ENCODE assay signal across 24 cellular contexts in genomic region chr5:167644619-167645018, GRCh38.
DNase-seq lines count a peak whose midpoint lies in the region; ATAC-seq, FAIRE-seq and TF ChIP-seq lines count a peak whose summit lies in the region.
"Had no signal": no experiment of that assay in that cellular context is flagged by ENCODE, and none has a peak within 500 bp of the region (broad histone marks: within the 10 kb centered on the region; RNA-seq: fewer than 3 reads in every experiment).

No MANE protein-coding gene starts in this region.

- H2AFZ ChIP-seq in HepG2 (ENCODE audit: low read length): no peak overlapping the region
- H2AFZ ChIP-seq: PC-9 had no signal

- no peak overlapping the region for H3K4me2 ChIP-seq in HepG2 (ENCODE audit: low read depth, low read length)
- H3K4me2 ChIP-seq: PC-9, SK-N-SH had no signal

- ATAC-seq in HepG2 (no peak), right lobe of liver (no peak)
- ATAC-seq in activated T-helper 17 cell treated with anti-CD3 and anti-CD28 coated beads, Interleukin-2, amount 50 U/mL, for 72 hours (replicated peaks): peak; percentile 26
- ATAC-seq: left cardiac atrium had no signal

- H3K36me3 ChIP-seq in HepG2 (replicated peaks in 1 of 2; ENCODE audit: control insufficient read depth in 1 of 2, insufficient read depth in 2 of 2, low read length in 2 of 2) (no peaks in the 10 kb centered on the region), right lobe of liver (no peaks in the 10 kb centered on the region), right atrium auricular region (no peaks in the 10 kb centered on the region)
- H3K36me3 ChIP-seq: stomach had no signal

- H3K4me3 Mint-ChIP-seq in activated T-helper 17 cell treated with anti-CD3 and anti-CD28 coated beads, Interleukin-2, amount 50 U/mL, for 72 hours: no peak overlapping the region
- H3K4me3 Mint-ChIP-seq: activated B cell treated with CpG ODN at 0.5 μM for 24 hours; activated CD4-positive, alpha-beta memory T cell treated with anti-CD3 and anti-CD28 coated beads, Interleukin-2, amount 10 ng/mL, durations not matched to agents 7 days and 5 days; activated naive CD4-positive, alpha-beta T cell treated with anti-CD3 and anti-CD28 coated beads, Interleukin-2, amount 10 ng/mL, durations not matched to agents 7 days and 5 days; activated T-cell treated with anti-CD3 and anti-CD28 coated beads, Interleukin-2, amount 50 U/mL, for 24 hours; nephron had no signal

- H3K27ac Mint-ChIP-seq in activated T-helper 17 cell treated with anti-CD3 and anti-CD28 coated beads, Interleukin-2, amount 50 U/mL, for 72 hours: no peak overlapping the region
- H3K27ac Mint-ChIP-seq: activated B cell treated with CpG ODN at 0.5 μM for 24 hours; activated CD4-positive, alpha-beta memory T cell treated with anti-CD3 and anti-CD28 coated beads, Interleukin-2, amount 10 ng/mL, durations not matched to agents 7 days and 5 days; activated naive CD4-positive, alpha-beta T cell treated with anti-CD3 and anti-CD28 coated beads, Interleukin-2, amount 10 ng/mL, durations not matched to agents 7 days and 5 days; activated T-cell treated with anti-CD3 and anti-CD28 coated beads, Interleukin-2, amount 50 U/mL, for 24 hours; nephron had no signal

- H3K36me3 Mint-ChIP-seq in activated T-helper 17 cell treated with anti-CD3 and anti-CD28 coated beads, Interleukin-2, amount 50 U/mL, for 72 hours (ENCODE audit: low read depth): no peaks in the 10 kb centered on the region
- H3K36me3 Mint-ChIP-seq: activated naive CD4-positive, alpha-beta T cell treated with anti-CD3 and anti-CD28 coated beads, Interleukin-2, amount 10 ng/mL, durations not matched to agents 7 days and 5 days had no signal

- TF ChIP-seq CTCF in HepG2 (CRISPR knock-in tag; IDR thresholded peaks at IDR 0.05) (no peak), right lobe of liver (IDR thresholded peaks at IDR 0.05) (no peak), fibroblast of pulmonary artery (IDR thresholded peaks at IDR 0.05; ENCODE audit: low read length, missing control alignments) (no peak), right atrium auricular region (IDR thresholded peaks at IDR 0.05) (no peak)

- H3K9ac ChIP-seq in HepG2 (ENCODE audit: insufficient read depth, low read depth, low read length): no peak overlapping the region
- H3K9ac ChIP-seq: SK-N-SH had no signal

- intact Hi-C loops in HepG2 (cut with micrococcal nuclease; ENCODE audit: unreplicated experiment): no loop called here
- intact Hi-C loops in right lobe of liver (cut with DNase I): no loop called here

- BruUV-seq in HepG2 (replicated peaks; lab: Mats Ljungman, UMichigan): no TSS peak

- no peaks in the 10 kb centered on the region for H3K79me2 ChIP-seq in HepG2 (ENCODE audit: insufficient read depth, low read length)

- in situ Hi-C loops in HepG2 (cut with HindIII; ENCODE audit: extremely low pct_ligation_motif_present, low pct_unique_long_range_greater_than_20kb): no loop called here

- H3K9me3 Mint-ChIP-seq in activated T-helper 17 cell treated with anti-CD3 and anti-CD28 coated beads, Interleukin-2, amount 50 U/mL, for 72 hours: no peaks in the 10 kb centered on the region
- H3K9me3 Mint-ChIP-seq: activated B cell treated with CpG ODN at 0.5 μM for 24 hours; activated T-cell treated with anti-CD3 and anti-CD28 coated beads, Interleukin-2, amount 50 U/mL, for 24 hours; nephron had no signal

- no peaks in the 10 kb centered on the region for H3K4me1 Mint-ChIP-seq in activated T-helper 17 cell treated with anti-CD3 and anti-CD28 coated beads, Interleukin-2, amount 50 U/mL, for 72 hours
- H3K4me1 Mint-ChIP-seq: activated B cell treated with CpG ODN at 0.5 μM for 24 hours; activated CD4-positive, alpha-beta memory T cell treated with anti-CD3 and anti-CD28 coated beads, Interleukin-2, amount 10 ng/mL, durations not matched to agents 7 days and 5 days; activated naive CD4-positive, alpha-beta T cell treated with anti-CD3 and anti-CD28 coated beads, Interleukin-2, amount 10 ng/mL, durations not matched to agents 7 days and 5 days; nephron had no signal

- H3K27me3 ChIP-seq in HepG2 (ENCODE audit: control insufficient read depth in 1 of 2, insufficient read depth in 2 of 2, low read length in 2 of 2): no peaks in the 10 kb centered on the region
- H3K27me3 ChIP-seq in right lobe of liver: no peaks in the 10 kb centered on the region
- no peaks in the 10 kb centered on the region for H3K27me3 ChIP-seq in right atrium auricular region
- H3K27me3 ChIP-seq: stomach had no signal

- H3K4me1 ChIP-seq in HepG2 (ENCODE audit: insufficient read depth, low read length): no peaks in the 10 kb centered on the region
- H3K4me1 ChIP-seq in right lobe of liver: no peaks in the 10 kb centered on the region
- H3K4me1 ChIP-seq in right atrium auricular region: no peaks in the 10 kb centered on the region
- H3K4me1 ChIP-seq: stomach had no signal

- DNase-seq in HepG2 (ENCODE audit: low spot score) (no peak), right lobe of liver (no peak), fibroblast of pulmonary artery (ENCODE audit: low read depth) (peak; percentile 45), KG1 (lab: John Stamatoyannopoulos, UW) (no peak), right atrium auricular region (ENCODE audit: low spot score) (no peak), T-helper 1 cell (no peak), retina (no peak)
- DNase-seq: activated B cell treated with CpG ODN at 0.5 μM for 24 hours; activated CD4-positive, alpha-beta memory T cell treated with anti-CD3 and anti-CD28 coated beads, Interleukin-2, amount 10 ng/mL, durations not matched to agents 7 days and 5 days; activated naive CD4-positive, alpha-beta T cell treated with anti-CD3 and anti-CD28 coated beads, Interleukin-2, amount 10 ng/mL, durations not matched to agents 7 days and 5 days; activated T-cell treated with anti-CD3 and anti-CD28 coated beads, Interleukin-2, amount 50 U/mL, for 24 hours; C1 segment of cervical spinal cord; DMS53; left cardiac atrium; NCI-H1417 treated with DMSO at 0.1 percent for 48 hours; posterior cingulate gyrus; SK-N-SH; stimulated activated CD4-positive, alpha-beta T cell treated with anti-CD3 and anti-CD28 coated beads, Interleukin-4, amount 100 ng/mL, for 24 hours; stomach had no signal

- TF ChIP-seq POLR2A in HepG2 (IDR thresholded peaks at IDR 0.05; ENCODE audit: insufficient read depth in 1 of 2, low read depth in 2 of 2, low read length in 2 of 2) (no peak), right lobe of liver (IDR thresholded peaks at IDR 0.05) (no peak)

- H3K27me3 Mint-ChIP-seq in activated T-helper 17 cell treated with anti-CD3 and anti-CD28 coated beads, Interleukin-2, amount 50 U/mL, for 72 hours: no peaks in the 10 kb centered on the region
- H3K27me3 Mint-ChIP-seq: activated B cell treated with CpG ODN at 0.5 μM for 24 hours; activated CD4-positive, alpha-beta memory T cell treated with anti-CD3 and anti-CD28 coated beads, Interleukin-2, amount 10 ng/mL, durations not matched to agents 7 days and 5 days; activated naive CD4-positive, alpha-beta T cell treated with anti-CD3 and anti-CD28 coated beads, Interleukin-2, amount 10 ng/mL, durations not matched to agents 7 days and 5 days; activated T-cell treated with anti-CD3 and anti-CD28 coated beads, Interleukin-2, amount 50 U/mL, for 24 hours had no signal

- H3K9me3 ChIP-seq in HepG2 (ENCODE audit: low read length) (no peaks in the 10 kb centered on the region), right lobe of liver (no peaks in the 10 kb centered on the region), right atrium auricular region (no peaks in the 10 kb centered on the region)
- H3K9me3 ChIP-seq: SK-N-SH, stomach had no signal

- 7% methylated on average over 2 of the region's 2 CpGs for WGBS in HepG2 (ENCODE audit: low lambda C conversion rate)
- WGBS in right lobe of liver (ENCODE audit: insufficient coverage, low coverage, low lambda C conversion rate, missing lambda C conversion rate): 95% methylated on average over 2 of the region's 2 CpGs

- CTCF ChIA-PET in HepG2 (lab: Yijun Ruan, JAX; ENCODE audit: low intra/inter-chr PET ratio, low total read pairs): no interaction called here

- H4K20me1 ChIP-seq in HepG2 (ENCODE audit: insufficient read depth, low read length): no peaks in the 10 kb centered on the region

- TF ChIP-seq RAD21 in HepG2 (CRISPR knock-in tag; IDR thresholded peaks at IDR 0.05): no peak

- H3K4me3 ChIP-seq in HepG2 (replicated peaks in 1 of 3; ENCODE audit: insufficient read depth in 1 of 3, low read depth in 2 of 3, low read length in 3 of 3): no peak overlapping the region
- no peak overlapping the region for H3K4me3 ChIP-seq in right lobe of liver
- no peak overlapping the region for H3K4me3 ChIP-seq in fibroblast of pulmonary artery (replicated peaks; ENCODE audit: low read depth, low read length)
- no peak overlapping the region for H3K4me3 ChIP-seq in right atrium auricular region
- H3K4me3 ChIP-seq: PC-9, stomach had no signal

- POLR2A ChIA-PET in HepG2 (lab: Yijun Ruan, JAX): no interaction called here

- H3K27ac ChIP-seq in HepG2 (ENCODE audit: extremely low read length, insufficient read depth, low read length) (no peak overlapping the region), right lobe of liver (no peak overlapping the region), right atrium auricular region (no peak overlapping the region)
- H3K27ac ChIP-seq: PC-9, stomach had no signal

- TF ChIP-seq EP300 in HepG2 (IDR thresholded peaks at IDR 0.05; ENCODE audit: low read depth in 2 of 2, low read length in 2 of 2): no peak
- no peak for TF ChIP-seq EP300 in HepG2 (CRISPR knock-in tag; IDR thresholded peaks at IDR 0.05; ENCODE audit: borderline replicate concordance)

- FAIRE-seq in HepG2 (lab: Jason Lieb, UNC): no peak
- FAIRE-seq: colon, frontal cortex had no signal

TF ChIP-seq in HepG2, 621 proteins besides CTCF, POLR2A, EP300 and RAD21:
- TF ChIP-seq CREB1 (IDR thresholded peaks at IDR 0.05) (0 out of 2 replicates have a peak, but pooled peaks have one; percentile 4), CREB1 (CRISPR knock-in tag; IDR thresholded peaks at IDR 0.05) (no peak), SATB2 (CRISPR knock-in tag; IDR thresholded peaks at IDR 0.05) (no peak), ZNF629 (CRISPR knock-in tag; conservative IDR thresholded peaks at IDR 0.05) (0 out of 2 replicates have a peak, but pooled peaks have one; percentile 8)
